In genomic region chr5:146007270-146007669, GRCh38 we compare ENCODE assay signal across 10 cellular contexts.
A peak's percentile ranks its signal among the peaks of the same experiment; 100 is the strongest.
DNase-seq lines count a peak whose midpoint lies in the region; ATAC-seq and TF ChIP-seq lines count a peak whose summit lies in the region.
"Had no signal": no experiment of that assay in that cellular context is flagged by ENCODE, and none has a peak within 500 bp of the region (broad histone marks: within the 10 kb centered on the region; RNA-seq: fewer than 3 reads in every experiment).

No MANE protein-coding gene starts in this region.

- H3K4me3 ChIP-seq in A673 (ENCODE audit: low read depth, low read length, poor library complexity, severe bottlenecking) (no peak overlapping the region), HFF-Myc (replicated peaks; ENCODE audit: low read depth, low read length) (no peak overlapping the region), RWPE2 (ENCODE audit: severe bottlenecking) (no peak overlapping the region)

- intact Hi-C loops in A673 (cut with micrococcal nuclease; ENCODE audit: unreplicated experiment), result no loop called here

- H3K9me3 ChIP-seq in A673 (ENCODE audit: low read depth, low read length, poor library complexity, severe bottlenecking) (no peaks in the 10 kb centered on the region), RWPE2 (ENCODE audit: severe bottlenecking) (no peaks in the 10 kb centered on the region)

- H3K27me3 ChIP-seq in A673 (replicated peaks; ENCODE audit: insufficient read depth, low read depth, low read length, poor library complexity), result no peaks in the 10 kb centered on the region
- H3K27me3 ChIP-seq in RWPE2 (ENCODE audit: insufficient read depth, poor library complexity, severe bottlenecking), result no peaks in the 10 kb centered on the region
- H3K27me3 ChIP-seq in foreskin keratinocyte, result no peaks in the 10 kb centered on the region

- POLR2A ChIA-PET in A673 (lab: Charles Lee; ENCODE audit: low non-redundant PET), result no interaction called here

- peak; percentile 77 for DNase-seq in A673 (ENCODE audit: low spot score)
- peak; percentile 15 for DNase-seq in HFF-Myc (ENCODE audit: extremely low read depth, low read depth)
- DNase-seq in RWPE2 (ENCODE audit: low spot score), result no peak
- no peak for DNase-seq in foreskin keratinocyte
- no peak for DNase-seq in stimulated activated naive CD4-positive, alpha-beta T cell (lab: John Stamatoyannopoulos, UW)
- DNase-seq in activated CD4-positive, CD25-positive, alpha-beta regulatory T cell treated with anti-CD3 and anti-CD28 coated beads, Interleukin-2, amount 50 U/mL, for 72 hours, result no peak
- DNase-seq in G401 (ENCODE audit: low spot score), result no peak
- DNase-seq in stimulated activated CD4-positive, alpha-beta T cell treated with anti-CD3 and anti-CD28 coated beads, Interleukin-12 subunit alpha, Interleukin-12 subunit beta, amount 100 ng/mL, for 4 hours, result no peak
- DNase-seq: CD4-positive, alpha-beta memory T cell; naive thymus-derived CD8-positive, alpha-beta T cell had no signal

- ATAC-seq in RWPE2 (ENCODE audit: low read depth) (0 out of 3 replicates have a peak, but pooled peaks have one; percentile 42), foreskin keratinocyte (peak; percentile 27)
- ATAC-seq: naive thymus-derived CD8-positive, alpha-beta T cell had no signal

- no TSS peak for BruUV-seq in A673 (replicated peaks; lab: Mats Ljungman, UMichigan)

- no peaks in the 10 kb centered on the region for H3K36me3 ChIP-seq in A673 (ENCODE audit: insufficient read depth, low read length, poor library complexity, severe bottlenecking)
- H3K36me3 ChIP-seq in RWPE2 (ENCODE audit: low read depth), result peaks cover 25% of the 10 kb centered on the region

- H3K4me1 ChIP-seq in A673 (ENCODE audit: insufficient read depth, low read length, poor library complexity, severe bottlenecking), result peaks cover 50% of the 10 kb centered on the region
- no peaks in the 10 kb centered on the region for H3K4me1 ChIP-seq in RWPE2 (ENCODE audit: insufficient read depth, poor library complexity, severe bottlenecking)
- no peaks in the 10 kb centered on the region for H3K4me1 ChIP-seq in foreskin keratinocyte

- TF ChIP-seq CTCF in A673 (conservative IDR thresholded peaks at IDR 0.05; ENCODE audit: low read depth, low read length), result peak; percentile 35; the same call in 1 of the 2 replicates
- no peak for TF ChIP-seq CTCF in HFF-Myc (IDR thresholded peaks at IDR 0.05; ENCODE audit: low read depth, low read length, missing control alignments)
- no peak for TF ChIP-seq CTCF in RWPE2 (IDR thresholded peaks at IDR 0.05; ENCODE audit: poor library complexity, severe bottlenecking)
- TF ChIP-seq CTCF in foreskin keratinocyte (conservative IDR thresholded peaks at IDR 0.05), result peak; percentile 34

- H3K27ac ChIP-seq in A673 (ENCODE audit: low read depth, low read length, poor library complexity, severe bottlenecking) (peak overlapping the region; percentile 38), RWPE2 (ENCODE audit: poor library complexity, severe bottlenecking) (no peak overlapping the region), foreskin keratinocyte (no peak overlapping the region)

- in situ Hi-C loops in G401 (cut with HindIII; ENCODE audit: low sequenced_read_pairs), result loop anchor here (5.0 kb wide), 1 partner anchor 70 kb away; the partner anchor contains the start of gene SH3RF2

- CTCF ChIA-PET in A673 (lab: Charles Lee), result no interaction called here

Comparison
In these comparisons a context has a peak if more than half of its experiments do, and no peak if none do; other contexts are left out.
1. DNase-seq: peak in A673 (single experiment) and HFF-Myc (single experiment); none in RWPE2 (single experiment), foreskin keratinocyte (0 of 2), stimulated activated naive CD4-positive, alpha-beta T cell (0 of 6), activated CD4-positive, CD25-positive, alpha-beta regulatory T cell treated with anti-CD3 and anti-CD28 coated beads, Interleukin-2, amount 50 U/mL, for 72 hours (single experiment), G401 (single experiment) and stimulated activated CD4-positive, alpha-beta T cell treated with anti-CD3 and anti-CD28 coated beads, Interleukin-12 subunit alpha, Interleukin-12 subunit beta, amount 100 ng/mL, for 4 hours (single experiment).
2. CTCF ChIP-seq: peak in A673 (single experiment) and foreskin keratinocyte (single experiment); none in HFF-Myc (single experiment) and RWPE2 (single experiment).